9 cellular contexts compared by ENCODE assay signal in the genomic region with DNA sequence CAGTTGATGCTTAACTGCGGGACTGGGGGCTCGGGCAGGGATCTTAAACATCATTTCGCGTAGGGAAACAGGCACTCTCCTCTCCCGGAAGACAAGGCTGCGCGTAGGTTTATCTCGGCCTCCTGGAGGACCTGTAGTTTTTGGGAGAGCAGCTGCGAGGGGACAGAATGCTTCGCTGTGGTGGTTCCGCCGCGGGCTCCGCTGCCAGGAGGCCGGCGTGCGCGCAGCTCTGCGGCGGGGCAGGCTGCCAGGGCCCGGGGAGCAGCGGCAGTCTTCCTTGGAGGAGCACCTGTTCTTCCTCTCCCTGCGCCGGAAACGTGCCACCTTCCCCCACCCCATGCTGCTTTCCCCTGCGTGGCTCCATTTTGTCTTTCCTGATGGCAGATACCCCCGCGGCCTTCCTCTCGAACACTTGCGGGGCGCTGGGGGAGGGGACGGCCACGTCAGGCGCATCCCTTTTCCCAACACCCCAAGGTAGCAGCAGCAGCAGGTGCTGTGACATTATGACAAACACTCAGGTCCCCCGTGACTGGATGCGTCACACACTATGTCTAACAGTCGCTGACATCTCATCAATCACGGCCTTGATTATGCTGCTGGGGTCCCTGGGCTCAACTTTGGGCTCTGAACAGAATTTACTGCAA.
DNase-seq lines count a peak whose midpoint lies in the region; TF ChIP-seq lines count a peak whose summit lies in the region.
"Had no signal": no experiment of that assay in that cellular context is flagged by ENCODE, and none has a peak within 500 bp of the region (broad histone marks: within the 10 kb centered on the region; RNA-seq: fewer than 3 reads in every experiment).

No MANE protein-coding gene starts in this region.

- peak overlapping the region; percentile 35 for H3K27ac Mint-ChIP-seq in neural crest cell (ENCODE audit: unreplicated experiment)

- H3K27ac ChIP-seq in effector memory CD4-positive, alpha-beta T cell (ENCODE audit: insufficient read depth, low read length, poor library complexity, severe bottlenecking): no peak overlapping the region

- peaks cover 3% of the 10 kb centered on the region for H3K9me3 Mint-ChIP-seq in neural crest cell

- no peaks in the 10 kb centered on the region for H3K36me3 Mint-ChIP-seq in neural crest cell (ENCODE audit: low read depth)

- H3K27me3 ChIP-seq in effector memory CD4-positive, alpha-beta T cell (replicated peaks; ENCODE audit: control insufficient read depth, insufficient read depth, low read length, poor library complexity, severe bottlenecking): no peaks in the 10 kb centered on the region

- no peaks in the 10 kb centered on the region for H3K36me3 ChIP-seq in effector memory CD4-positive, alpha-beta T cell (ENCODE audit: control insufficient read depth, insufficient read depth, low read length)

- no peaks in the 10 kb centered on the region for H3K27me3 Mint-ChIP-seq in neural crest cell (ENCODE audit: low read depth)

- H3K9me3 ChIP-seq in effector memory CD4-positive, alpha-beta T cell (ENCODE audit: control insufficient read depth, low read length): no peaks in the 10 kb centered on the region

- peaks cover 10% of the 10 kb centered on the region for H3K4me1 Mint-ChIP-seq in neural crest cell

- TF ChIP-seq CTCF in fibroblast of villous mesenchyme (IDR thresholded peaks at IDR 0.05; ENCODE audit: insufficient read depth, low read depth, low read length): no peak
- no peak for TF ChIP-seq CTCF in neural crest cell (conservative IDR thresholded peaks at IDR 0.05)

- DNase-seq in AG20443 (ENCODE audit: low spot score): peak; percentile 67
- DNase-seq in NCI-H526 treated with DMSO at 0.1 percent for 48 hours (lab: John Stamatoyannopoulos, UW): peak; percentile 40
- no peak for DNase-seq in fibroblast of villous mesenchyme (ENCODE audit: low read depth)
- DNase-seq in neural crest cell (ENCODE audit: low read depth, low spot score): no peak
- no peak for DNase-seq in germinal center (ENCODE audit: low spot score)
- no peak for DNase-seq in activated CD4-positive, alpha-beta T cell treated with anti-CD3 and anti-CD28 coated beads, Interleukin-2, amount 50 U/mL, for 1 hour
- no peak for DNase-seq in effector memory CD4-positive, alpha-beta T cell
- DNase-seq in pons (ENCODE audit: low spot score): no peak
- DNase-seq: DND-41 had no signal

- H3K4me3 Mint-ChIP-seq in neural crest cell: peak overlapping the region; percentile 56

- H3K4me1 ChIP-seq in effector memory CD4-positive, alpha-beta T cell (ENCODE audit: control insufficient read depth, insufficient read depth, low read length, poor library complexity, severe bottlenecking): no peaks in the 10 kb centered on the region

- H3K4me3 ChIP-seq in fibroblast of villous mesenchyme (ENCODE audit: low read depth, low read length): peak overlapping the region; percentile 33
- no peak overlapping the region for H3K4me3 ChIP-seq in effector memory CD4-positive, alpha-beta T cell (ENCODE audit: insufficient read depth, low read depth, low read length, poor library complexity, severe bottlenecking)

Comparison
In these comparisons a context has a peak if more than half of its experiments do, and no peak if none do; other contexts are left out.
1. DNase-seq: peak in AG20443 (single experiment) and NCI-H526 treated with DMSO at 0.1 percent for 48 hours (single experiment); none in fibroblast of villous mesenchyme (single experiment), neural crest cell (single experiment), germinal center (single experiment), activated CD4-positive, alpha-beta T cell treated with anti-CD3 and anti-CD28 coated beads, Interleukin-2, amount 50 U/mL, for 1 hour (single experiment), effector memory CD4-positive, alpha-beta T cell (0 of 3) and pons (single experiment).